35 cellular contexts compared by ENCODE assay signal in genomic region chr11:25309818-25310217, GRCh38.
"Had no signal": no experiment of that assay in that cellular context is flagged by ENCODE, and none has a peak within 500 bp of the region (broad histone marks: within the 10 kb centered on the region; RNA-seq: fewer than 3 reads in every experiment).

No MANE protein-coding gene starts in this region.

- H3K4me2 ChIP-seq: KMS-11 had no signal

- H3K27me3 ChIP-seq: MG63 had no signal

- H3K9me3 ChIP-seq: MG63 had no signal

- H3K27ac ChIP-seq: KMS-11 had no signal

- H3K4me3 ChIP-seq: MG63 had no signal

- H3K36me3 ChIP-seq: MG63 had no signal

- H3K9ac ChIP-seq: KMS-11 had no signal

- DNase-seq: Karpas-422, Kasumi-1, KBM-7, KG1, MG63, MM.1S, MV-4-11, NCI-H1048, NCI-H1092, NCI-H1092 treated with DMSO at 0.1 percent for 48 hours, NCI-H1105, NCI-H1105 treated with DMSO at 0.1 percent for 48 hours, NCI-H1417, NCI-H1417 treated with DMSO at 0.1 percent for 48 hours, NCI-H1436, NCI-H1436 treated with DMSO at 0.1 percent for 48 hours, NCI-H146, NCI-H1694, NCI-H1694 treated with DMSO at 0.1 percent for 48 hours, NCI-H187, NCI-H187 treated with DMSO at 0.1 percent for 48 hours, NCI-H1930, NCI-H2029, NCI-H2029 treated with DMSO at 0.1 percent for 48 hours, NCI-H2081, NCI-H2081 treated with DMSO at 0.1 percent for 48 hours, NCI-H2107, NCI-H2171, NCI-H2171 treated with DMSO at 0.1 percent for 48 hours, NCI-H2227 treated with DMSO at 0.1 percent for 48 hours, NCI-H226, NCI-H345, NCI-H446, NCI-H446 treated with DMSO at 0.1 percent for 48 hours had no signal
